Comparison of ENCODE assay signal across 8 cellular contexts in genomic region chr12:47207005-47207717, GRCh38.
DNase-seq lines count a peak whose midpoint lies in the region; ATAC-seq, FAIRE-seq and TF ChIP-seq lines count a peak whose summit lies in the region.

No MANE protein-coding gene starts in this region.

- BruUV-seq in OCI-LY7 (replicated peaks; lab: Mats Ljungman, UMichigan) = no TSS peak

- intact Hi-C loops in Right ventricle myocardium inferior (cut with DNase I) = no loop called here
- intact Hi-C loops in OCI-LY7 (cut with micrococcal nuclease; ENCODE audit: unreplicated experiment) = loop anchor here (1.0 kb wide), 1 partner anchor 9 kb away; no protein-coding TSS in a partner anchor

- H3K9me2 ChIP-seq in OCI-LY7 (ENCODE audit: insufficient read depth, low read length) = no peaks in the 10 kb centered on the region

- H3K9me3 ChIP-seq in right atrium auricular region (no peaks in the 10 kb centered on the region), OCI-LY7 (ENCODE audit: low read length) (no peaks in the 10 kb centered on the region; the same call in 1 of the 2 replicates)

- H3K9me3 Mint-ChIP-seq in type B pancreatic cell = peaks cover 9% of the 10 kb centered on the region

- POLR2A ChIA-PET in OCI-LY7 (lab: Charles Lee) = interaction anchor here (0.5 to 3.7 kb wide), 22 partner anchors 11 to 835 kb away, joined by 3 to 108 read pairs (median 5); no protein-coding TSS in a partner anchor

- no peak overlapping the region; the same call in 1 of the 2 replicates for H2AFZ ChIP-seq in OCI-LY7 (ENCODE audit: low read length)

- peak overlapping the region; percentile 62 for H3K4me2 ChIP-seq in OCI-LY7 (ENCODE audit: low read length)

- CTCF ChIA-PET in OCI-LY7 (lab: Charles Lee; ENCODE audit: unreplicated experiment) = interaction anchor here (0.6 to 2.3 kb wide), 7 partner anchors 9 to 99 kb away, joined by 3 to 11 read pairs (median 3); no protein-coding TSS in a partner anchor

- H3K4me1 Mint-ChIP-seq in type B pancreatic cell (ENCODE audit: unreplicated experiment) = peaks cover 8% of the 10 kb centered on the region

- TF ChIP-seq CTCF in right atrium auricular region (IDR thresholded peaks at IDR 0.05) (no peak), OCI-LY7 (conservative IDR thresholded peaks at IDR 0.05; ENCODE audit: low read length) (no peak), type B pancreatic cell (conservative IDR thresholded peaks at IDR 0.05) (no peak)

- no peaks in the 10 kb centered on the region for H3K27me3 ChIP-seq in right atrium auricular region

- H3K79me2 ChIP-seq in OCI-LY7 (ENCODE audit: insufficient read depth, low read depth, low read length) = peaks cover 9% of the 10 kb centered on the region; the same call in 1 of the 2 replicates

- no peaks in the 10 kb centered on the region for H3K27me3 Mint-ChIP-seq in type B pancreatic cell

- no peak overlapping the region for H3K4me3 Mint-ChIP-seq in type B pancreatic cell

- H3K27ac ChIP-seq in right atrium auricular region (no peak overlapping the region), OCI-LY7 (ENCODE audit: low read depth, low read length, poor library complexity, severe bottlenecking) (peak overlapping the region; percentile 77)

- DNase-seq in Right ventricle myocardium inferior (ENCODE audit: missing footprints) (peak; percentile 74), right atrium auricular region (ENCODE audit: low spot score) (no peak), OCI-LY7 (ENCODE audit: low spot score) (peak; percentile 74), germinal center (ENCODE audit: low spot score) (peak; percentile 76), NCI-H774 (lab: John Stamatoyannopoulos, UW) (no peak), frontal cortex (ENCODE audit: low spot score in 2 of 2) (no peak), type B pancreatic cell (ENCODE audit: extremely low spot score, unreplicated experiment) (no peak)

- H3K4me3 ChIP-seq in right atrium auricular region (no peak overlapping the region), OCI-LY7 (ENCODE audit: low read depth, low read length, poor library complexity, severe bottlenecking) (peak overlapping the region; percentile 28)

- H3K36me3 ChIP-seq in right atrium auricular region (no peaks in the 10 kb centered on the region), OCI-LY7 (ENCODE audit: insufficient read depth, low read length) (peaks cover 57% of the 10 kb centered on the region)

- H3K4me1 ChIP-seq in right atrium auricular region = no peaks in the 10 kb centered on the region
- peaks cover 31% of the 10 kb centered on the region for H3K4me1 ChIP-seq in OCI-LY7 (ENCODE audit: insufficient read depth, low read length, poor library complexity, severe bottlenecking)

- no peaks in the 10 kb centered on the region; the same call in 1 of the 2 replicates for H4K20me1 ChIP-seq in OCI-LY7 (ENCODE audit: insufficient read depth, low read length)

- H3K36me3 Mint-ChIP-seq in type B pancreatic cell = no peaks in the 10 kb centered on the region

- H3K27ac Mint-ChIP-seq in type B pancreatic cell = no peak overlapping the region

- FAIRE-seq in frontal cortex (lab: Jason Lieb, UNC) = no peak

- peak; percentile 63 for ATAC-seq in Right ventricle myocardium inferior
- ATAC-seq in HG03025 (IDR thresholded peaks at IDR 0.05; ENCODE audit: low FRiP score, unreplicated experiment) = peak; percentile 49

Comparison
In these comparisons a context has a peak if more than half of its experiments do, and no peak if none do; other contexts are left out.
1. DNase-seq: peak in Right ventricle myocardium inferior (single experiment), OCI-LY7 (single experiment) and germinal center (single experiment); none in right atrium auricular region (single experiment), NCI-H774 (single experiment), frontal cortex (0 of 2) and type B pancreatic cell (single experiment).